2 cellular contexts compared by ENCODE assay signal in the genomic region with DNA sequence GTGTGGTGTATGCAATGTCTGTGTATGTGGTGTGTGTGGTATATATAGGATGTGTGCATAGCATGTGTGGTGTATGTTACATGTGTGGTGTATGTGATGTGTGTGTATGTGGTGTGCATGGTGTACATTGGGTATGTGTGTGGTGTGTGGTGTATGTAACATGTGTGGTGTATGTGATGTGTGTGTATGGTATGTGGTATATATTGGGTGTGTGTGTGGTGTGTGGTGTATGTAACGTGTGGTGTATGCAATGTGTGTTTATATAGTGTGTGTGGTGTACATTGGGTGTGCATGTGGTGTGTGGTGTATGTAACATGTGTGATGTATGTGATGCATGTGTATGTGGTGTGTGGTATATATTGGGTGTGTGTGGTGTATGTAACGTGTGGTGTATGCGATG.
TF ChIP-seq lines count a peak whose summit lies in the region.

No MANE protein-coding gene starts in this region.

TF ChIP-seq in neural cell, 6 proteins besides CTCF, POLR2A, EP300 and RAD21 (continued from another document):
- TF ChIP-seq TAF1 (IDR thresholded peaks at IDR 0.05; ENCODE audit: low read depth) (no peak), MXI1 (conservative IDR thresholded peaks at IDR 0.05; ENCODE audit: poor library complexity, severe bottlenecking) (no peak), EZH2 (IDR thresholded peaks at IDR 0.05; ENCODE audit: borderline replicate concordance, insufficient read depth, low read length, poor library complexity, severe bottlenecking) (no peak)

TF ChIP-seq in WTC11, 78 proteins besides CTCF, POLR2A, EP300 and RAD21 (continued from another document):
- TF ChIP-seq, protein P1, sequence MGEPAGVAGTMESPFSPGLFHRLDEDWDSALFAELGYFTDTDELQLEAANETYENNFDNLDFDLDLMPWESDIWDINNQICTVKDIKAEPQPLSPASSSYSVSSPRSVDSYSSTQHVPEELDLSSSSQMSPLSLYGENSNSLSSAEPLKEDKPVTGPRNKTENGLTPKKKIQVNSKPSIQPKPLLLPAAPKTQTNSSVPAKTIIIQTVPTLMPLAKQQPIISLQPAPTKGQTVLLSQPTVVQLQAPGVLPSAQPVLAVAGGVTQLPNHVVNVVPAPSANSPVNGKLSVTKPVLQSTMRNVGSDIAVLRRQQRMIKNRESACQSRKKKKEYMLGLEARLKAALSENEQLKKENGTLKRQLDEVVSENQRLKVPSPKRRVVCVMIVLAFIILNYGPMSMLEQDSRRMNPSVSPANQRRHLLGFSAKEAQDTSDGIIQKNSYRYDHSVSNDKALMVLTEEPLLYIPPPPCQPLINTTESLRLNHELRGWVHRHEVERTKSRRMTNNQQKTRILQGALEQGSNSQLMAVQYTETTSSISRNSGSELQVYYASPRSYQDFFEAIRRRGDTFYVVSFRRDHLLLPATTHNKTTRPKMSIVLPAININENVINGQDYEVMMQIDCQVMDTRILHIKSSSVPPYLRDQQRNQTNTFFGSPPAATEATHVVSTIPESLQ (CRISPR knock-in tag; IDR thresholded peaks at IDR 0.05) = no peak
- TF ChIP-seq E2F1 (CRISPR knock-in tag; IDR thresholded peaks at IDR 0.05) (no peak), ZBTB21 (CRISPR knock-in tag; IDR thresholded peaks at IDR 0.05; ENCODE audit: borderline replicate concordance) (no peak), NR3C1 (CRISPR knock-in tag; conservative IDR thresholded peaks at IDR 0.05; ENCODE audit: low read depth) (no peak), NFE2L1 (CRISPR knock-in tag; IDR thresholded peaks at IDR 0.05) (no peak), FOXK1 (CRISPR knock-in tag; IDR thresholded peaks at IDR 0.05) (no peak), TEAD1 (CRISPR knock-in tag; IDR thresholded peaks at IDR 0.05) (no peak), SOX15 (CRISPR knock-in tag; IDR thresholded peaks at IDR 0.05) (no peak)
- TF ChIP-seq, protein P2, sequence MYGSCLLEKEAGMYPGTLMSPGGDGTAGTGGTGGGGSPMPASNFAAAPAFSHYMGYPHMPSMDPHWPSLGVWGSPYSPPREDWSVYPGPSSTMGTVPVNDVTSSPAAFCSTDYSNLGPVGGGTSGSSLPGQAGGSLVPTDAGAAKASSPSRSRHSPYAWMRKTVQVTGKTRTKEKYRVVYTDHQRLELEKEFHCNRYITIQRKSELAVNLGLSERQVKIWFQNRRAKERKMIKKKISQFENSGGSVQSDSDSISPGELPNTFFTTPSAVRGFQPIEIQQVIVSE (CRISPR knock-in tag; IDR thresholded peaks at IDR 0.05; ENCODE audit: borderline replicate concordance) = no peak
- TF ChIP-seq, protein P3, sequence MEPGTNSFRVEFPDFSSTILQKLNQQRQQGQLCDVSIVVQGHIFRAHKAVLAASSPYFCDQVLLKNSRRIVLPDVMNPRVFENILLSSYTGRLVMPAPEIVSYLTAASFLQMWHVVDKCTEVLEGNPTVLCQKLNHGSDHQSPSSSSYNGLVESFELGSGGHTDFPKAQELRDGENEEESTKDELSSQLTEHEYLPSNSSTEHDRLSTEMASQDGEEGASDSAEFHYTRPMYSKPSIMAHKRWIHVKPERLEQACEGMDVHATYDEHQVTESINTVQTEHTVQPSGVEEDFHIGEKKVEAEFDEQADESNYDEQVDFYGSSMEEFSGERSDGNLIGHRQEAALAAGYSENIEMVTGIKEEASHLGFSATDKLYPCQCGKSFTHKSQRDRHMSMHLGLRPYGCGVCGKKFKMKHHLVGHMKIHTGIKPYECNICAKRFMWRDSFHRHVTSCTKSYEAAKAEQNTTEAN (CRISPR knock-in tag; IDR thresholded peaks at IDR 0.05) = no peak
- TF ChIP-seq, protein P4, sequence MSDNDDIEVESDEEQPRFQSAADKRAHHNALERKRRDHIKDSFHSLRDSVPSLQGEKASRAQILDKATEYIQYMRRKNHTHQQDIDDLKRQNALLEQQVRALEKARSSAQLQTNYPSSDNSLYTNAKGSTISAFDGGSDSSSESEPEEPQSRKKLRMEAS (CRISPR knock-in tag; IDR thresholded peaks at IDR 0.05) = no peak
- TF ChIP-seq, protein P5, sequence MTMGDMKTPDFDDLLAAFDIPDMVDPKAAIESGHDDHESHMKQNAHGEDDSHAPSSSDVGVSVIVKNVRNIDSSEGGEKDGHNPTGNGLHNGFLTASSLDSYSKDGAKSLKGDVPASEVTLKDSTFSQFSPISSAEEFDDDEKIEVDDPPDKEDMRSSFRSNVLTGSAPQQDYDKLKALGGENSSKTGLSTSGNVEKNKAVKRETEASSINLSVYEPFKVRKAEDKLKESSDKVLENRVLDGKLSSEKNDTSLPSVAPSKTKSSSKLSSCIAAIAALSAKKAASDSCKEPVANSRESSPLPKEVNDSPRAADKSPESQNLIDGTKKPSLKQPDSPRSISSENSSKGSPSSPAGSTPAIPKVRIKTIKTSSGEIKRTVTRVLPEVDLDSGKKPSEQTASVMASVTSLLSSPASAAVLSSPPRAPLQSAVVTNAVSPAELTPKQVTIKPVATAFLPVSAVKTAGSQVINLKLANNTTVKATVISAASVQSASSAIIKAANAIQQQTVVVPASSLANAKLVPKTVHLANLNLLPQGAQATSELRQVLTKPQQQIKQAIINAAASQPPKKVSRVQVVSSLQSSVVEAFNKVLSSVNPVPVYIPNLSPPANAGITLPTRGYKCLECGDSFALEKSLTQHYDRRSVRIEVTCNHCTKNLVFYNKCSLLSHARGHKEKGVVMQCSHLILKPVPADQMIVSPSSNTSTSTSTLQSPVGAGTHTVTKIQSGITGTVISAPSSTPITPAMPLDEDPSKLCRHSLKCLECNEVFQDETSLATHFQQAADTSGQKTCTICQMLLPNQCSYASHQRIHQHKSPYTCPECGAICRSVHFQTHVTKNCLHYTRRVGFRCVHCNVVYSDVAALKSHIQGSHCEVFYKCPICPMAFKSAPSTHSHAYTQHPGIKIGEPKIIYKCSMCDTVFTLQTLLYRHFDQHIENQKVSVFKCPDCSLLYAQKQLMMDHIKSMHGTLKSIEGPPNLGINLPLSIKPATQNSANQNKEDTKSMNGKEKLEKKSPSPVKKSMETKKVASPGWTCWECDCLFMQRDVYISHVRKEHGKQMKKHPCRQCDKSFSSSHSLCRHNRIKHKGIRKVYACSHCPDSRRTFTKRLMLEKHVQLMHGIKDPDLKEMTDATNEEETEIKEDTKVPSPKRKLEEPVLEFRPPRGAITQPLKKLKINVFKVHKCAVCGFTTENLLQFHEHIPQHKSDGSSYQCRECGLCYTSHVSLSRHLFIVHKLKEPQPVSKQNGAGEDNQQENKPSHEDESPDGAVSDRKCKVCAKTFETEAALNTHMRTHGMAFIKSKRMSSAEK (CRISPR knock-in tag; IDR thresholded peaks at IDR 0.05; ENCODE audit: borderline replicate concordance) = no peak
